In genomic region chr2:231942180-231942579, GRCh38 we compare ENCODE assay signal across 9 cellular contexts. TPM values are rescaled to one million over a fixed set of nuclear protein-coding genes. Genes with fewer than 3 reads are reported as not detected.
"Had no signal": no experiment of that assay in that cellular context is flagged by ENCODE, and none has a peak within 500 bp of the region (broad histone marks: within the 10 kb centered on the region; RNA-seq: fewer than 3 reads in every experiment).

No MANE protein-coding gene starts in this region.

- H3K4me3 ChIP-seq: HAP-1 had no signal

- H3K9ac ChIP-seq: KMS-11 had no signal

- H3K4me2 ChIP-seq: KMS-11 had no signal

- H3K27ac ChIP-seq: KMS-11 had no signal

- H3K4me1 Mint-ChIP-seq: IgD-negative memory B cell had no signal

- DNase-seq: GOT3, HFFc6, KBM-7 had no signal

- H3K9me3 ChIP-seq: HAP-1 had no signal

- ATAC-seq: HCT116 had no signal

- H3K27ac Mint-ChIP-seq: HFFc6, IgD-negative memory B cell had no signal

- H3K36me3 Mint-ChIP-seq: IgD-negative memory B cell had no signal

- H3K9me3 Mint-ChIP-seq: HFFc6, IgD-negative memory B cell had no signal

- H3K36me3 ChIP-seq: HAP-1 had no signal

- H3K4me3 Mint-ChIP-seq: HFFc6, IgD-negative memory B cell had no signal

- H3K4me1 ChIP-seq: HAP-1 had no signal

RNA-seq across cellular contexts. Expression of gene NPPC, which starts 16.0 kb away (rescaled TPM):
- total RNA-seq: H4, HFFc6, HT-29 had no signal
- polyA plus RNA-seq: IgD-negative memory B cell had no signal
